ENCODE assay signal across 1 cellular context in the genomic region with DNA sequence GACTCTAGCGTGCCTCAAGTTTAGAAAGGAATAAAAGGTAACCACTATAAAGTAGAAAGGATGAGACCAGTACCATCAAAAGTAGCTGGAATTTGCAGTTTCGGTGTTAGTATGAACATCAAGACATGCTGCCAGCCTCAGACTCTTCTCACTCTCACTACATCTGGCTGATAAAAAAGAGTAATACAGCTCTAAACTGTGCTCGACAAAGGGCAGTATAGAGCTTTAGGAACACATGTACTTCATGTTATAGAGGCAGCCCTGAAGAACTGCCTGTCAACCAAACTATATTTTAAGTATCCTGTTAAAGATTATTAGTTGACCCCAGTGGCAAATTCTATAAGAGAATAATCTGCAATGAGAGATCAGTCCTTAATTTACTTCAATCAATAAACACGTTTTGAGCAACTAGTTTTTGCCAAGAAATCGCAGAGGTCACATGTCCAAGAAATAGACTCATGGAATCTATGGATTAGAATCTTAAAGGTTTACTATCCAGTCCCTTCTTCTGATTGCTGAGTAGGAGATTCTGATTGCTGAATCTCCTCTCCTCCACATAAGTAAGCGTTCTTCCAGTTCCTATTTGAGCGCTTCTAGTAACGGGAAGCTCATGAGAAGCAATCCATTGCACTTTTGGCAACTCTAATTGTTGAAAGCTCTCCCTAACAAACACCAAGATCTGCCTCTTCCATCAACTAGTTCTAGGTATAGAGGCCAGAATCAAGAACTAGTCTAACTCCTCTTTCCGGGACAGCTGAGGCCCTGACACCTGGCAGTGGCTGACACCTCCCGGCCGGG.
A peak's percentile ranks its signal among the peaks of the same experiment; 100 is the strongest.
TF ChIP-seq lines count a peak whose summit lies in the region.

No MANE protein-coding gene starts in this region.

TF ChIP-seq in K562, 482 proteins besides CTCF, POLR2A, EP300 and RAD21 (continued from another document):
- TF ChIP-seq TFAP4 (CRISPR knock-in tag; IDR thresholded peaks at IDR 0.05; ENCODE audit: borderline replicate concordance) (no peak), ZNF224 (CRISPR knock-in tag; IDR thresholded peaks at IDR 0.05) (no peak), TAF7 (tag; IDR thresholded peaks at IDR 0.05) (no peak), C11orf30 (IDR thresholded peaks at IDR 0.05; ENCODE audit: low read depth) (peak; percentile 44; the same call in 1 of the 2 replicates), E2F6 (IDR thresholded peaks at IDR 0.05; ENCODE audit: borderline replicate concordance in 1 of 2, extremely low read depth in 1 of 2, insufficient read depth in 1 of 2, insufficient read length in 1 of 2, low read depth in 1 of 2, low read length in 1 of 2, poor library complexity in 1 of 2, severe bottlenecking in 1 of 2) (no peak), HDAC8 (tag; IDR thresholded peaks at IDR 0.05) (no peak), ZNF24 (IDR thresholded peaks at IDR 0.05) (no peak), ZNF316 (IDR thresholded peaks at IDR 0.05) (peak; percentile 19; the same call in 1 of the 2 replicates), NR3C1 (CRISPR knock-in tag; IDR thresholded peaks at IDR 0.05) (no peak), CC2D1A (IDR thresholded peaks at IDR 0.05) (no peak), MYBL2 (IDR thresholded peaks at IDR 0.05; ENCODE audit: low read depth) (no peak), MYBL2 (CRISPR knock-in tag; IDR thresholded peaks at IDR 0.05; ENCODE audit: borderline replicate concordance) (no peak), HDAC6 (IDR thresholded peaks at IDR 0.05; ENCODE audit: low read depth, low read length) (no peak), HNRNPLL (IDR thresholded peaks at IDR 0.05; ENCODE audit: low read depth, low read length, poor library complexity, severe bottlenecking) (no peak), SAFB (IDR thresholded peaks at IDR 0.05; ENCODE audit: borderline replicate concordance, low read depth, low read length) (no peak), MAFG (tag; conservative IDR thresholded peaks at IDR 0.05) (no peak), USF1 (CRISPR knock-in tag; IDR thresholded peaks at IDR 0.05) (no peak), NRF1 (conservative IDR thresholded peaks at IDR 0.05 in 1 of 2, IDR thresholded peaks at IDR 0.05 in 1 of 2) (no peak), HDAC3 (IDR thresholded peaks at IDR 0.05; ENCODE audit: borderline replicate concordance, partially characterized antibody) (no peak), MGA (IDR thresholded peaks at IDR 0.05) (peak; percentile 14; the same call in 1 of the 2 replicates), LARP7 (IDR thresholded peaks at IDR 0.05) (no peak), DDX20 (tag; IDR thresholded peaks at IDR 0.05; ENCODE audit: low read depth) (no peak), NCOA1 (IDR thresholded peaks at IDR 0.05; ENCODE audit: low read depth) (no peak), NELFE (IDR thresholded peaks at IDR 0.05; ENCODE audit: insufficient read depth, insufficient read length) (no peak), EWSR1 (IDR thresholded peaks at IDR 0.05; ENCODE audit: borderline replicate concordance, low read depth, partially characterized antibody) (no peak)
- TF ChIP-seq, protein P1, sequence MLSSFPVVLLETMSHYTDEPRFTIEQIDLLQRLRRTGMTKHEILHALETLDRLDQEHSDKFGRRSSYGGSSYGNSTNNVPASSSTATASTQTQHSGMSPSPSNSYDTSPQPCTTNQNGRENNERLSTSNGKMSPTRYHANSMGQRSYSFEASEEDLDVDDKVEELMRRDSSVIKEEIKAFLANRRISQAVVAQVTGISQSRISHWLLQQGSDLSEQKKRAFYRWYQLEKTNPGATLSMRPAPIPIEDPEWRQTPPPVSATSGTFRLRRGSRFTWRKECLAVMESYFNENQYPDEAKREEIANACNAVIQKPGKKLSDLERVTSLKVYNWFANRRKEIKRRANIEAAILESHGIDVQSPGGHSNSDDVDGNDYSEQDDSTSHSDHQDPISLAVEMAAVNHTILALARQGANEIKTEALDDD (IDR thresholded peaks at IDR 0.05) = peak; percentile 75
- TF ChIP-seq, protein P2, sequence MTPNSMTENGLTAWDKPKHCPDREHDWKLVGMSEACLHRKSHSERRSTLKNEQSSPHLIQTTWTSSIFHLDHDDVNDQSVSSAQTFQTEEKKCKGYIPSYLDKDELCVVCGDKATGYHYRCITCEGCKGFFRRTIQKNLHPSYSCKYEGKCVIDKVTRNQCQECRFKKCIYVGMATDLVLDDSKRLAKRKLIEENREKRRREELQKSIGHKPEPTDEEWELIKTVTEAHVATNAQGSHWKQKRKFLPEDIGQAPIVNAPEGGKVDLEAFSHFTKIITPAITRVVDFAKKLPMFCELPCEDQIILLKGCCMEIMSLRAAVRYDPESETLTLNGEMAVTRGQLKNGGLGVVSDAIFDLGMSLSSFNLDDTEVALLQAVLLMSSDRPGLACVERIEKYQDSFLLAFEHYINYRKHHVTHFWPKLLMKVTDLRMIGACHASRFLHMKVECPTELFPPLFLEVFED (CRISPR knock-in tag; conservative IDR thresholded peaks at IDR 0.05) = no peak
- TF ChIP-seq, protein P3, sequence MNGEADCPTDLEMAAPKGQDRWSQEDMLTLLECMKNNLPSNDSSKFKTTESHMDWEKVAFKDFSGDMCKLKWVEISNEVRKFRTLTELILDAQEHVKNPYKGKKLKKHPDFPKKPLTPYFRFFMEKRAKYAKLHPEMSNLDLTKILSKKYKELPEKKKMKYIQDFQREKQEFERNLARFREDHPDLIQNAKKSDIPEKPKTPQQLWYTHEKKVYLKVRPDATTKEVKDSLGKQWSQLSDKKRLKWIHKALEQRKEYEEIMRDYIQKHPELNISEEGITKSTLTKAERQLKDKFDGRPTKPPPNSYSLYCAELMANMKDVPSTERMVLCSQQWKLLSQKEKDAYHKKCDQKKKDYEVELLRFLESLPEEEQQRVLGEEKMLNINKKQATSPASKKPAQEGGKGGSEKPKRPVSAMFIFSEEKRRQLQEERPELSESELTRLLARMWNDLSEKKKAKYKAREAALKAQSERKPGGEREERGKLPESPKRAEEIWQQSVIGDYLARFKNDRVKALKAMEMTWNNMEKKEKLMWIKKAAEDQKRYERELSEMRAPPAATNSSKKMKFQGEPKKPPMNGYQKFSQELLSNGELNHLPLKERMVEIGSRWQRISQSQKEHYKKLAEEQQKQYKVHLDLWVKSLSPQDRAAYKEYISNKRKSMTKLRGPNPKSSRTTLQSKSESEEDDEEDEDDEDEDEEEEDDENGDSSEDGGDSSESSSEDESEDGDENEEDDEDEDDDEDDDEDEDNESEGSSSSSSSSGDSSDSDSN (IDR thresholded peaks at IDR 0.05; ENCODE audit: borderline replicate concordance in 1 of 2, low read depth in 2 of 2, low read length in 2 of 2) = 0 out of 4 replicates have a peak, but pooled peaks of 1 of the 2 experiments have one; percentile 48
- TF ChIP-seq, protein P4, sequence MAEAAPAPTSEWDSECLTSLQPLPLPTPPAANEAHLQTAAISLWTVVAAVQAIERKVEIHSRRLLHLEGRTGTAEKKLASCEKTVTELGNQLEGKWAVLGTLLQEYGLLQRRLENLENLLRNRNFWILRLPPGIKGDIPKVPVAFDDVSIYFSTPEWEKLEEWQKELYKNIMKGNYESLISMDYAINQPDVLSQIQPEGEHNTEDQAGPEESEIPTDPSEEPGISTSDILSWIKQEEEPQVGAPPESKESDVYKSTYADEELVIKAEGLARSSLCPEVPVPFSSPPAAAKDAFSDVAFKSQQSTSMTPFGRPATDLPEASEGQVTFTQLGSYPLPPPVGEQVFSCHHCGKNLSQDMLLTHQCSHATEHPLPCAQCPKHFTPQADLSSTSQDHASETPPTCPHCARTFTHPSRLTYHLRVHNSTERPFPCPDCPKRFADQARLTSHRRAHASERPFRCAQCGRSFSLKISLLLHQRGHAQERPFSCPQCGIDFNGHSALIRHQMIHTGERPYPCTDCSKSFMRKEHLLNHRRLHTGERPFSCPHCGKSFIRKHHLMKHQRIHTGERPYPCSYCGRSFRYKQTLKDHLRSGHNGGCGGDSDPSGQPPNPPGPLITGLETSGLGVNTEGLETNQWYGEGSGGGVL (CRISPR knock-in tag; IDR thresholded peaks at IDR 0.05) = no peak
- TF ChIP-seq, protein P5, sequence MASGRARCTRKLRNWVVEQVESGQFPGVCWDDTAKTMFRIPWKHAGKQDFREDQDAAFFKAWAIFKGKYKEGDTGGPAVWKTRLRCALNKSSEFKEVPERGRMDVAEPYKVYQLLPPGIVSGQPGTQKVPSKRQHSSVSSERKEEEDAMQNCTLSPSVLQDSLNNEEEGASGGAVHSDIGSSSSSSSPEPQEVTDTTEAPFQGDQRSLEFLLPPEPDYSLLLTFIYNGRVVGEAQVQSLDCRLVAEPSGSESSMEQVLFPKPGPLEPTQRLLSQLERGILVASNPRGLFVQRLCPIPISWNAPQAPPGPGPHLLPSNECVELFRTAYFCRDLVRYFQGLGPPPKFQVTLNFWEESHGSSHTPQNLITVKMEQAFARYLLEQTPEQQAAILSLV (tag; IDR thresholded peaks at IDR 0.05) = no peak
